8 cellular contexts compared by ENCODE assay signal in the genomic region with DNA sequence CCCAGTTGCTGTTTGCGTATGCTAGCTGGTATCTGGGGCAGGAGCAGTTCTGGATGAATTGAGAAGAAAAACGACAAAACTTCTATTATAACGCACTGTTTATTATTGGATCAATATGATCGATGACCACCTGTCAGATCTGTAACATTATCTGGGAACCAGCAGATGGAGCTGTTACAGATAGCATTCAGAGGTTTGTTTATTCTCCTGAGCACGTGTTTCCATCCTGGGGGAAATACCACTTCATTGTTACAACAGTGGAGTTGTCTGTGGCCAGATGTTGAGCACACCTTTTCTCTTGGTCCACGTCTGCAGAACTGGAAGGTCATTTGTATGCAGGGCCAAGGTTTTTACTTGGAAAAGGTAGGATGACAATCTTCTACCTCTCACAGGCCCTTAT. TPM values are rescaled to one million over a fixed set of nuclear protein-coding genes. Genes with fewer than 3 reads are reported as not detected.
A peak's percentile ranks its signal among the peaks of the same experiment; 100 is the strongest.
DNase-seq lines count a peak whose midpoint lies in the region; ATAC-seq, FAIRE-seq and TF ChIP-seq lines count a peak whose summit lies in the region.
"Had no signal": no experiment of that assay in that cellular context is flagged by ENCODE, and none has a peak within 500 bp of the region (broad histone marks: within the 10 kb centered on the region; RNA-seq: fewer than 3 reads in every experiment).

No MANE protein-coding gene starts in this region.

- TF ChIP-seq CTCF in GM12873 (IDR thresholded peaks at IDR 0.05; ENCODE audit: insufficient read depth, low read depth, low read length, missing control alignments), result peak; percentile 54
- TF ChIP-seq CTCF in NB4 (IDR thresholded peaks at IDR 0.05; ENCODE audit: low read depth, low read length), result peak; percentile 44
- no peak for TF ChIP-seq CTCF in bronchial epithelial cell (IDR thresholded peaks at IDR 0.05; ENCODE audit: insufficient read depth, low read length, severe bottlenecking)
- TF ChIP-seq CTCF in osteocyte (IDR thresholded peaks at IDR 0.05), result no peak

- no peaks in the 10 kb centered on the region for H3K36me3 Mint-ChIP-seq in osteocyte (ENCODE audit: unreplicated experiment)
- no peaks in the 10 kb centered on the region for H3K36me3 Mint-ChIP-seq in immature natural killer cell

- H3K4me3 Mint-ChIP-seq in osteocyte (ENCODE audit: unreplicated experiment) (no peak overlapping the region), immature natural killer cell (no peak overlapping the region)

- ATAC-seq in HG02588 (IDR thresholded peaks at IDR 0.05; ENCODE audit: unreplicated experiment), result no peak

- peaks cover 5% of the 10 kb centered on the region for H3K27me3 ChIP-seq in bronchial epithelial cell (ENCODE audit: control insufficient read depth, insufficient read depth, low read length)

- FAIRE-seq in bronchial epithelial cell (lab: Jason Lieb, UNC), result no peak
- FAIRE-seq: colon had no signal

- H3K4me1 Mint-ChIP-seq in osteocyte (ENCODE audit: unreplicated experiment), result no peaks in the 10 kb centered on the region
- no peaks in the 10 kb centered on the region for H3K4me1 Mint-ChIP-seq in immature natural killer cell

- no peaks in the 10 kb centered on the region for H3K36me3 ChIP-seq in bronchial epithelial cell (ENCODE audit: control insufficient read depth, insufficient read depth, low read length)

- peaks cover 40% of the 10 kb centered on the region for H3K27me3 Mint-ChIP-seq in osteocyte (ENCODE audit: unreplicated experiment)
- peaks cover 4 to 9% (median 6%) of the 10 kb centered on the region in 3 donors for H3K27me3 Mint-ChIP-seq in immature natural killer cell (ENCODE audit: low read depth in 3 of 3)

- DNase-seq in NB4 (ENCODE audit: low read depth), result no peak
- DNase-seq in bronchial epithelial cell (ENCODE audit: low read depth), result peak; percentile 8
- peak; percentile 17 for DNase-seq in osteocyte (ENCODE audit: extremely low spot score, unreplicated experiment)
- no peak for DNase-seq in SIG-M5 treated with dmso at 0.1 percent for 504 hours (lab: John Stamatoyannopoulos, UW; ENCODE audit: unreplicated experiment)
- no peak for DNase-seq in immature natural killer cell

- H3K9me3 Mint-ChIP-seq in osteocyte (ENCODE audit: unreplicated experiment) (no peaks in the 10 kb centered on the region), immature natural killer cell (no peaks in the 10 kb centered on the region)

- no peak overlapping the region for H3K27ac Mint-ChIP-seq in osteocyte (ENCODE audit: unreplicated experiment)
- no peak overlapping the region for H3K27ac Mint-ChIP-seq in immature natural killer cell

- H3K4me3 ChIP-seq in NB4 (ENCODE audit: low read depth, low read length) (no peak overlapping the region), bronchial epithelial cell (ENCODE audit: low read depth, low read length) (no peak overlapping the region)

- no peak for TF ChIP-seq POLR2A in NB4 (IDR thresholded peaks at IDR 0.05; ENCODE audit: extremely low read depth, insufficient read length)

RNA-seq across cellular contexts. Expression of gene NKX2-2, which starts 16.0 kb away (rescaled TPM):
- total RNA-seq in bronchial epithelial cell (not detected in 2 replicates), osteocyte (not detected in 2 replicates)
- not detected for polyA plus RNA-seq in immature natural killer cell

Comparison
In these comparisons a context has a peak if more than half of its experiments do, and no peak if none do; other contexts are left out.
1. CTCF ChIP-seq: peak in GM12873 (single experiment) and NB4 (single experiment); none in bronchial epithelial cell (single experiment) and osteocyte (single experiment).
2. DNase-seq: peak in bronchial epithelial cell (single experiment) and osteocyte (single experiment); none in NB4 (single experiment), SIG-M5 treated with dmso at 0.1 percent for 504 hours (single experiment) and immature natural killer cell (0 of 3).